Comparison of ENCODE assay signal across 16 cellular contexts in genomic region chr2:165872101-165872791, GRCh38.
DNase-seq lines count a peak whose midpoint lies in the region; ATAC-seq and TF ChIP-seq lines count a peak whose summit lies in the region.
"Had no signal": no experiment of that assay in that cellular context is flagged by ENCODE, and none has a peak within 500 bp of the region (broad histone marks: within the 10 kb centered on the region; RNA-seq: fewer than 3 reads in every experiment).

No MANE protein-coding gene starts in this region.

- no peak overlapping the region for H2AFZ ChIP-seq in neural cell (ENCODE audit: low read depth, low read length)

- TF ChIP-seq RAD21 in neural cell (conservative IDR thresholded peaks at IDR 0.05): no peak

- no peak for ATAC-seq in GM18873 (IDR thresholded peaks at IDR 0.05; ENCODE audit: low FRiP score, unreplicated experiment)
- ATAC-seq: PC-3 had no signal

- H3K36me3 ChIP-seq in neural cell (ENCODE audit: insufficient read depth, low read length): peaks cover 4% of the 10 kb centered on the region

- H3K79me2 ChIP-seq in neural cell (replicated peaks; ENCODE audit: insufficient read depth, low read length): no peaks in the 10 kb centered on the region

- H3K4me2 ChIP-seq in neural cell (ENCODE audit: low read length): no peak overlapping the region

- H3F3A ChIP-seq in neural cell (ENCODE audit: insufficient read depth, low read length, poor library complexity, severe bottlenecking): peaks cover 8% of the 10 kb centered on the region

- TF ChIP-seq CTCF in neural cell (IDR thresholded peaks at IDR 0.05; ENCODE audit: poor library complexity, severe bottlenecking): no peak

- no peaks in the 10 kb centered on the region for H3K9me2 ChIP-seq in neural cell (ENCODE audit: insufficient read depth, low read length)

- no peak overlapping the region for H3K4me3 ChIP-seq in neural cell (ENCODE audit: low read length)

- DNase-seq in DMS 273 (lab: John Stamatoyannopoulos, UW; ENCODE audit: unreplicated experiment) (peak; percentile 17), DMS 273 treated with DMSO at 0.1 percent for 48 hours (lab: John Stamatoyannopoulos, UW) (no peak), GM03348 (ENCODE audit: low spot score) (peak; percentile 18), cerebellar nuclear complex (lab: John Stamatoyannopoulos, UW) (peak; percentile 7 to 31), SKM-1 (lab: John Stamatoyannopoulos, UW; ENCODE audit: unreplicated experiment) (no peak), NCI-H510A treated with DMSO at 0.1 percent for 48 hours (lab: John Stamatoyannopoulos, UW) (no peak)
- DNase-seq: GDM1, NCI-H1105 treated with DMSO at 0.1 percent for 48 hours, NCI-H1694 treated with DMSO at 0.1 percent for 48 hours, NCI-H2107, PC-3 had no signal

- H3K9me3 ChIP-seq in neural cell (ENCODE audit: low read length): no peaks in the 10 kb centered on the region

- H3K27ac ChIP-seq in neural cell (ENCODE audit: low read length): peak overlapping the region; percentile 89
- H3K27ac ChIP-seq: 22Rv1, HL-60, RWPE1 had no signal

- no peak overlapping the region for H3K9ac ChIP-seq in neural cell (ENCODE audit: low read length)

- no peak for TF ChIP-seq EP300 in neural cell (conservative IDR thresholded peaks at IDR 0.05; ENCODE audit: poor library complexity, severe bottlenecking)

- no peaks in the 10 kb centered on the region for H3K27me3 ChIP-seq in neural cell (ENCODE audit: insufficient read depth, low read depth, low read length)

- no peaks in the 10 kb centered on the region for H4K20me1 ChIP-seq in neural cell (ENCODE audit: insufficient read depth)

TF ChIP-seq in neural cell, 6 proteins besides CTCF, POLR2A, EP300 and RAD21:
- TF ChIP-seq POLR2AphosphoS5 (IDR thresholded peaks at IDR 0.05) (no peak), EZH2 (IDR thresholded peaks at IDR 0.05; ENCODE audit: borderline replicate concordance, insufficient read depth, low read length, poor library complexity, severe bottlenecking) (no peak), MXI1 (conservative IDR thresholded peaks at IDR 0.05; ENCODE audit: poor library complexity, severe bottlenecking) (no peak), REST (IDR thresholded peaks at IDR 0.05; ENCODE audit: borderline replicate concordance) (no peak), TAF1 (IDR thresholded peaks at IDR 0.05; ENCODE audit: low read depth) (no peak), SMC3 (conservative IDR thresholded peaks at IDR 0.05; ENCODE audit: poor library complexity) (no peak)

Comparison
In these comparisons a context has a peak if more than half of its experiments do, and no peak if none do; other contexts are left out.
1. DNase-seq: peak in DMS 273 (single experiment), GM03348 (single experiment) and cerebellar nuclear complex (2 of 2); none in DMS 273 treated with DMSO at 0.1 percent for 48 hours (single experiment), SKM-1 (single experiment) and NCI-H510A treated with DMSO at 0.1 percent for 48 hours (single experiment).